In the genomic region with DNA sequence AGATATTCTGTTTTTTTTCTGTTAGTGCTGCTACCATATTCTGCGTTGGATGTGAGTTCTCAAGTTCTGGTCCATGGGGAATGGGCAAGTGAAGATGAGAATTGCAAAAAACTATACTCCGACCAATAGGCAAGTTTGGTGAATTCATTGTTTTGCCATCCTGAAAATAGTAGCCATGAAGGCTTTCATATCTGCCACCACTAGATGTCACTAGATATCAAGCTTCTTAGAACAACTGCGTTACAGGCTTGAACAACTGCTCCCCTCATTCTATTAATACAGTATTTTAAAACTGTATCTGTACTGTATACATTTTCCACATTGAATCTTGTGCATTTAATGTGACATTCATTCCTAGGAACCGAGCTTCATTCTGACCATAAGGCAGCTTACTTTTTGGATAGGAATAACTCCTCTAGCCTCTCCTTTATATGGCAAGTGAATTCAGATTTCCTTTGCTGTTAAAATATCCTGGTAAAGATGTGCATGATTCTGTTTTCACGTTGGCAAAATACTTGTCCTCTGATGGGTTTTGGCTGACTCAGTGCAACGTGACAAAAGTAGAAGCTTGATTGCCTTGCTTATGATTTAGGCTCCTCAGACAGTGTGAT, we compare ENCODE assay signal across 8 cellular contexts.
DNase-seq lines count a peak whose midpoint lies in the region; ATAC-seq and TF ChIP-seq lines count a peak whose summit lies in the region.

No MANE protein-coding gene starts in this region.

- no peak overlapping the region for H3K4me3 ChIP-seq in WERI-Rb-1 (ENCODE audit: low read depth, low read length)

- peak; percentile 75 for ATAC-seq in HG02943 (IDR thresholded peaks at IDR 0.05; ENCODE audit: low read depth, unreplicated experiment)
- no peak for ATAC-seq in HG02973 (IDR thresholded peaks at IDR 0.05; ENCODE audit: unreplicated experiment)

- DNase-seq in ACHN (peak; percentile 60), NCI-H2107 treated with DMSO at 0.1 percent for 48 hours (lab: John Stamatoyannopoulos, UW; ENCODE audit: unreplicated experiment) (peak; percentile 35), WERI-Rb-1 (no peak), glomerular endothelial cell (ENCODE audit: extremely low read depth, low read depth, low spot score) (peak; percentile 64), progenitor cell of endocrine pancreas (ENCODE audit: low spot score, unreplicated experiment) (no peak)

- H3K27ac ChIP-seq in WERI-Rb-1, result no peak overlapping the region

- H3K9me3 ChIP-seq in WERI-Rb-1 (ENCODE audit: severe bottlenecking), result no peaks in the 10 kb centered on the region

- no peaks in the 10 kb centered on the region for H3K36me3 ChIP-seq in WERI-Rb-1

- peaks cover 2% of the 10 kb centered on the region for H3K4me1 Mint-ChIP-seq in progenitor cell of endocrine pancreas (ENCODE audit: low read depth)

- peak; percentile 75 for TF ChIP-seq CTCF in GM12872 (IDR thresholded peaks at IDR 0.05; ENCODE audit: insufficient read depth, low read depth, low read length)
- TF ChIP-seq CTCF in WERI-Rb-1 (IDR thresholded peaks at IDR 0.05; ENCODE audit: low read depth, low read length), result peak; percentile 63
- peak; percentile 89 for TF ChIP-seq CTCF in progenitor cell of endocrine pancreas (IDR thresholded peaks at IDR 0.05; ENCODE audit: unreplicated experiment)

- H3K36me3 Mint-ChIP-seq in progenitor cell of endocrine pancreas (ENCODE audit: insufficient read depth), result peaks cover 2% of the 10 kb centered on the region

- peaks cover 9% of the 10 kb centered on the region for H3K9me3 Mint-ChIP-seq in progenitor cell of endocrine pancreas (ENCODE audit: low read depth)

- H3K27ac Mint-ChIP-seq in progenitor cell of endocrine pancreas, result no peak overlapping the region

- no peaks in the 10 kb centered on the region for H3K27me3 ChIP-seq in WERI-Rb-1 (ENCODE audit: insufficient read depth, low read depth, severe bottlenecking)

- in situ Hi-C loops in ACHN (cut with HindIII; ENCODE audit: low pct_ligation_motif_present, low pct_unique_long_range_greater_than_20kb, low sequenced_read_pairs), result loop anchor here (25.0 kb wide), 1 partner anchor 455 kb away; no protein-coding TSS in a partner anchor

- H3K27me3 Mint-ChIP-seq in progenitor cell of endocrine pancreas, result peaks cover 14% of the 10 kb centered on the region

- H3K4me3 Mint-ChIP-seq in progenitor cell of endocrine pancreas (ENCODE audit: low read depth), result no peak overlapping the region

Comparison
In these comparisons a context has a peak if more than half of its experiments do, and no peak if none do; other contexts are left out.
1. DNase-seq: peak in ACHN (single experiment), NCI-H2107 treated with DMSO at 0.1 percent for 48 hours (single experiment) and glomerular endothelial cell (single experiment); none in WERI-Rb-1 (single experiment) and progenitor cell of endocrine pancreas (single experiment).
2. Peak in every context shown above with its lines, with median percentiles within 50 percentile points of each other: CTCF ChIP-seq.